In the genomic region with DNA sequence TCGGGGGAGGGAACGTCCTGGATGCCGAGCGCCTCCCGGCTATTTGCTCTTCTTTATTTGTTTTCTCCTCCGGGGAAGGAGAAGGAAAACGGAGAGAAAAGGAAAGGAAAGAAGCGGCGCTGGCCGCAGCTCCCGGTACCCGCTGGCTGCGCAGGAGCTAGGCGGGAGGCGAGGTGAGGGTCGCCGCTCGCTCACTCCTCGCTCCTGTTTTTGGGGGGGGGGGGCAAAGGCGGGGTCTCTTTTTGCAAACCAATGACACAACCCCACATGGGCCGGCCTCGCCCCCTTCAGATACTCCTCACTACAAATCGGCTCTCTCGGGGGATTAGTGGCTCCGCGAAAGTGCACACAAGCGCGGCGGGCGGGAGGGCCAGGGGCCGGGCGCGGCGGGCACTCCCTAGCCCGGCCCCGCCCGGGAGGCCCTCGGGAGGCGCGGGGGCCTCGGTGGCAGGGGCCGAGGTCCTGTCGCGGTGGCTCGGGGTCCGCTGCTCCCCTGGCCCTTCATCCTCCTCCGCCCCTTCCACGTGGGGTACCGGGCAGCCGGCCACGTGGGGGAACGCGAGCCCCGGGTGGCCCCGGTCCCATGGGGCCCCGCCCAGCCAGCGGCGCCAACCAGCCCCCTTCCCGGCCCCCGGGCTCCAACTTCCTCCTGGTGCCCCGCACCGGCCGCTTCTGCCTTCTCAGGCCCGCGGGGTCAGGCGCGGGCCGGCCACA, we compare ENCODE assay signal across 1 cellular context.
A peak's percentile ranks its signal among the peaks of the same experiment; 100 is the strongest.
TF ChIP-seq lines count a peak whose summit lies in the region.

No MANE protein-coding gene starts in this region.

TF ChIP-seq in SK-N-SH, 30 proteins besides CTCF, POLR2A, EP300 and RAD21 (continued from another document):
- TF ChIP-seq REST (IDR thresholded peaks at IDR 0.05; ENCODE audit: low read depth, low read length) (no peak), FOSL2 (IDR thresholded peaks at IDR 0.05; ENCODE audit: borderline replicate concordance, low read depth) (no peak), FOXJ3 (CRISPR knock-in tag; IDR thresholded peaks at IDR 0.05) (no peak), ELF1 (IDR thresholded peaks at IDR 0.05) (no peak), TEAD4 (IDR thresholded peaks at IDR 0.05; ENCODE audit: borderline replicate concordance, insufficient read depth) (no peak), CHD2 (IDR thresholded peaks at IDR 0.05; ENCODE audit: low read length, partially characterized antibody) (no peak)
- TF ChIP-seq, protein P1, sequence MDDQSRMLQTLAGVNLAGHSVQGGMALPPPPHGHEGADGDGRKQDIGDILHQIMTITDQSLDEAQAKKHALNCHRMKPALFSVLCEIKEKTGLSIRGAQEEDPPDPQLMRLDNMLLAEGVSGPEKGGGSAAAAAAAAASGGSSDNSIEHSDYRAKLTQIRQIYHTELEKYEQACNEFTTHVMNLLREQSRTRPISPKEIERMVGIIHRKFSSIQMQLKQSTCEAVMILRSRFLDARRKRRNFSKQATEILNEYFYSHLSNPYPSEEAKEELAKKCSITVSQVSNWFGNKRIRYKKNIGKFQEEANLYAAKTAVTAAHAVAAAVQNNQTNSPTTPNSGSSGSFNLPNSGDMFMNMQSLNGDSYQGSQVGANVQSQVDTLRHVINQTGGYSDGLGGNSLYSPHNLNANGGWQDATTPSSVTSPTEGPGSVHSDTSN (IDR thresholded peaks at IDR 0.05): no peak
- TF ChIP-seq, protein P2, sequence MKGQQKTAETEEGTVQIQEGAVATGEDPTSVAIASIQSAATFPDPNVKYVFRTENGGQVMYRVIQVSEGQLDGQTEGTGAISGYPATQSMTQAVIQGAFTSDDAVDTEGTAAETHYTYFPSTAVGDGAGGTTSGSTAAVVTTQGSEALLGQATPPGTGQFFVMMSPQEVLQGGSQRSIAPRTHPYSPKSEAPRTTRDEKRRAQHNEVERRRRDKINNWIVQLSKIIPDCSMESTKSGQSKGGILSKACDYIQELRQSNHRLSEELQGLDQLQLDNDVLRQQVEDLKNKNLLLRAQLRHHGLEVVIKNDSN (IDR thresholded peaks at IDR 0.05; ENCODE audit: borderline replicate concordance, low read depth): peak; percentile 60
- TF ChIP-seq, protein P3, sequence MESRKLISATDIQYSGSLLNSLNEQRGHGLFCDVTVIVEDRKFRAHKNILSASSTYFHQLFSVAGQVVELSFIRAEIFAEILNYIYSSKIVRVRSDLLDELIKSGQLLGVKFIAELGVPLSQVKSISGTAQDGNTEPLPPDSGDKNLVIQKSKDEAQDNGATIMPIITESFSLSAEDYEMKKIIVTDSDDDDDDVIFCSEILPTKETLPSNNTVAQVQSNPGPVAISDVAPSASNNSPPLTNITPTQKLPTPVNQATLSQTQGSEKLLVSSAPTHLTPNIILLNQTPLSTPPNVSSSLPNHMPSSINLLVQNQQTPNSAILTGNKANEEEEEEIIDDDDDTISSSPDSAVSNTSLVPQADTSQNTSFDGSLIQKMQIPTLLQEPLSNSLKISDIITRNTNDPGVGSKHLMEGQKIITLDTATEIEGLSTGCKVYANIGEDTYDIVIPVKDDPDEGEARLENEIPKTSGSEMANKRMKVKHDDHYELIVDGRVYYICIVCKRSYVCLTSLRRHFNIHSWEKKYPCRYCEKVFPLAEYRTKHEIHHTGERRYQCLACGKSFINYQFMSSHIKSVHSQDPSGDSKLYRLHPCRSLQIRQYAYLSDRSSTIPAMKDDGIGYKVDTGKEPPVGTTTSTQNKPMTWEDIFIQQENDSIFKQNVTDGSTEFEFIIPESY (IDR thresholded peaks at IDR 0.05; ENCODE audit: borderline replicate concordance, low read depth): no peak
